Comparison of ENCODE assay signal across 19 cellular contexts in the genomic region with DNA sequence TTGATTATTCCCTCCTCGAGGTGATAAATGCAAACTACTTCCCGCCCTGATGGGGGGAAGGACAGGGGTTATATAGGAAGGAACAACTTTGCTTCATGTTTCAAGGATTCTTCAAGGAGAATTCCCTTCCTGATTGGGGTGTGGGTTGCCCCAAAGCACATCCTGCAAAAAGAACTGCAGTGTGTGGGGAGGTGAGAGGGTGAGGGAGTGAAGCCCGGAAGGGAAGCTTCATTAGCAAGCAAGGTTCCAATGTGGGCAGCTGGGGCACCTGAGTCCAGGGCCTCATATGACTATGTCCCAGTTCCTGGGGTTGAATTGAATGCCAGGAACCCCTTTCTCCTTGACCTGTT.
DNase-seq lines count a peak whose midpoint lies in the region; ATAC-seq, FAIRE-seq and TF ChIP-seq lines count a peak whose summit lies in the region.
"Had no signal": no experiment of that assay in that cellular context is flagged by ENCODE, and none has a peak within 500 bp of the region (broad histone marks: within the 10 kb centered on the region; RNA-seq: fewer than 3 reads in every experiment).

No MANE protein-coding gene starts in this region.

- H3K79me1 ChIP-seq in mesendoderm (ENCODE audit: low read length) = no peaks in the 10 kb centered on the region

- no peak overlapping the region for H4K5ac ChIP-seq in mesendoderm (ENCODE audit: low read length)

- H3K4ac ChIP-seq in mesendoderm (ENCODE audit: low read depth, low read length) = no peak overlapping the region

- peak overlapping the region; percentile 4 for H3K18ac ChIP-seq in mesendoderm (ENCODE audit: low read length)

- H3K9me3 ChIP-seq in A549 (no peaks in the 10 kb centered on the region), HUES6 (ENCODE audit: control insufficient read depth, insufficient read depth, low read depth, low read length) (no peaks in the 10 kb centered on the region)

- H3K36me3 Mint-ChIP-seq in brain = no peaks in the 10 kb centered on the region
- H3K36me3 Mint-ChIP-seq: activated CD8-positive, alpha-beta memory T cell treated with anti-CD3 and anti-CD28 coated beads, Interleukin-2, amount 10 ng/mL, durations not matched to agents 7 days and 5 days; IgD-negative memory B cell had no signal

- no peak for TF ChIP-seq EP300 in A549 (IDR thresholded peaks at IDR 0.05)

- H3K4me3 ChIP-seq in A549 (no peak overlapping the region), HUES6 (ENCODE audit: low read depth, low read length) (no peak overlapping the region; the same call in 1 of the 2 replicates), mesendoderm (ENCODE audit: low read length) (no peak overlapping the region)

- peaks cover 3% of the 10 kb centered on the region for H3K27me3 Mint-ChIP-seq in brain
- H3K27me3 Mint-ChIP-seq: activated CD8-positive, alpha-beta memory T cell treated with anti-CD3 and anti-CD28 coated beads, Interleukin-2, amount 10 ng/mL, durations not matched to agents 7 days and 5 days; CD4-positive, alpha-beta T cell had no signal

- no peak overlapping the region for H3K23ac ChIP-seq in mesendoderm (ENCODE audit: low read length)

- CTCF ChIA-PET in A549 (lab: Yijun Ruan, JAX) = interaction anchor here (0.6 to 1.5 kb wide), 4 partner anchors 12 to 959 kb away, joined by 3 to 5 read pairs (median 4); no protein-coding TSS in a partner anchor

- no peak overlapping the region for H4K8ac ChIP-seq in mesendoderm (ENCODE audit: low read depth, low read length)

- no peak for TF ChIP-seq POLR2A in A549 (IDR thresholded peaks at IDR 0.05; ENCODE audit: low read length)

- no peak for FAIRE-seq in A549 (lab: Jason Lieb, UNC)
- FAIRE-seq: A204.1 had no signal

- H3K4me2 ChIP-seq in A549 (peak overlapping the region; percentile 58), mesendoderm (ENCODE audit: low read length) (no peak overlapping the region)

- H3K36me3 ChIP-seq in HUES6 (ENCODE audit: control insufficient read depth, insufficient read depth, low read length) (no peaks in the 10 kb centered on the region), mesendoderm (ENCODE audit: control insufficient read depth, insufficient read depth, low read length) (no peaks in the 10 kb centered on the region)

- no peak overlapping the region for H2AK5ac ChIP-seq in mesendoderm (ENCODE audit: low read length)

- no peak overlapping the region for H2BK120ac ChIP-seq in mesendoderm (ENCODE audit: low read depth, low read length)

- DNase-seq in A549 (ENCODE audit: low read depth in 1 of 2, low spot score in 1 of 2) = no peak
- no peak for DNase-seq in mesendoderm
- DNase-seq in NCI-H1048 (lab: John Stamatoyannopoulos, UW) = no peak
- no peak for DNase-seq in DMS114 treated with DMSO at 0.1 percent for 48 hours (lab: John Stamatoyannopoulos, UW; ENCODE audit: unreplicated experiment)
- no peak for DNase-seq in NCI-H774 (lab: John Stamatoyannopoulos, UW)
- DNase-seq: activated CD4-positive, alpha-beta T cell treated with anti-CD3 and anti-CD28 coated beads for 1 hour; activated CD8-positive, alpha-beta memory T cell treated with anti-CD3 and anti-CD28 coated beads, Interleukin-2, amount 10 ng/mL, durations not matched to agents 7 days and 5 days; CD4-positive, alpha-beta T cell; foreskin melanocyte; left ventricle myocardium superior; NCI-H1930; stimulated activated naive CD4-positive, alpha-beta T cell treated with Interleukin-2 at 50 U/mL for 16 hours; T-helper 9 cell had no signal

- H3K79me2 ChIP-seq in mesendoderm (ENCODE audit: control insufficient read depth, insufficient read depth, low read length) = no peaks in the 10 kb centered on the region

- ATAC-seq in A549 (peak; percentile 15 to 35; a peak in 3 of 6 replicates), GM18498 (IDR thresholded peaks at IDR 0.05; ENCODE audit: unreplicated experiment) (no peak)
- ATAC-seq: activated CD8-positive, alpha-beta memory T cell treated with anti-CD3 and anti-CD28 coated beads, Interleukin-2, amount 10 ng/mL, durations not matched to agents 7 days and 5 days; left ventricle myocardium superior had no signal

- H3K4me1 Mint-ChIP-seq in brain = peaks cover 37% of the 10 kb centered on the region
- H3K4me1 Mint-ChIP-seq: activated CD8-positive, alpha-beta memory T cell treated with anti-CD3 and anti-CD28 coated beads, Interleukin-2, amount 10 ng/mL, durations not matched to agents 7 days and 5 days had no signal

- TF ChIP-seq CTCF in A549 (IDR thresholded peaks at IDR 0.05) = no peak
- TF ChIP-seq CTCF in brain (conservative IDR thresholded peaks at IDR 0.05) = no peak

- H3K4me3 Mint-ChIP-seq in brain = no peak overlapping the region
- H3K4me3 Mint-ChIP-seq: activated CD8-positive, alpha-beta memory T cell treated with anti-CD3 and anti-CD28 coated beads, Interleukin-2, amount 10 ng/mL, durations not matched to agents 7 days and 5 days; CD4-positive, alpha-beta T cell; IgD-negative memory B cell had no signal

- H3K27ac ChIP-seq in A549 (peak overlapping the region; percentile 74 to 93), HUES6 (ENCODE audit: low read depth, low read length) (peak overlapping the region; percentile 52; the same call in 1 of the 2 replicates), mesendoderm (ENCODE audit: low read depth, low read length) (peak overlapping the region; percentile 22)

- H2BK5ac ChIP-seq in mesendoderm (ENCODE audit: low read length) = no peak overlapping the region

- WGBS in A549 (ENCODE audit: missing lambda C conversion rate) = 38% methylated on average over 3 of the region's 3 CpGs
- WGBS in mesendoderm (ENCODE audit: extremely low coverage, insufficient coverage, low lambda C conversion rate) = no CpG with 5 or more reads among the region's 3 CpGs

- POLR2A ChIA-PET in A549 (lab: Yijun Ruan, JAX) = interaction anchor here (1.0 kb wide), 1 partner anchor 9 kb away, joined by 3 read pairs; no protein-coding TSS in a partner anchor

- H3K27me3 ChIP-seq in HUES6 (ENCODE audit: control insufficient read depth, insufficient read depth, low read length) = peaks cover 9% of the 10 kb centered on the region; the same call in 1 of the 2 replicates
- no peaks in the 10 kb centered on the region for H3K27me3 ChIP-seq in mesendoderm (ENCODE audit: insufficient read depth, low read length, poor library complexity)

- no peak overlapping the region for H2BK15ac ChIP-seq in mesendoderm (replicated peaks; ENCODE audit: low read depth)

- peak overlapping the region; percentile 47 for H3K56ac ChIP-seq in mesendoderm (ENCODE audit: low read length)

- peaks cover 40% of the 10 kb centered on the region for H3K4me1 ChIP-seq in A549
- peaks cover 40% of the 10 kb centered on the region for H3K4me1 ChIP-seq in HUES6 (ENCODE audit: control insufficient read depth, insufficient read depth, low read length)
- peaks cover 12% of the 10 kb centered on the region for H3K4me1 ChIP-seq in mesendoderm (ENCODE audit: control insufficient read depth, low read depth, low read length)

- H3K27ac Mint-ChIP-seq in brain = peak overlapping the region in 3 of 5 experiments; percentile 13 to 85 (median 19)
- H3K27ac Mint-ChIP-seq: activated CD8-positive, alpha-beta memory T cell treated with anti-CD3 and anti-CD28 coated beads, Interleukin-2, amount 10 ng/mL, durations not matched to agents 7 days and 5 days; CD4-positive, alpha-beta T cell; IgD-negative memory B cell; progenitor cell of endocrine pancreas had no signal

- H3K9me3 Mint-ChIP-seq in brain = peaks cover 0 to 7% (median 2%) of the 10 kb centered on the region in 5 experiments
- H3K9me3 Mint-ChIP-seq: CD4-positive, alpha-beta T cell had no signal

- peak overlapping the region; percentile 46 for H3K9ac ChIP-seq in HUES6 (ENCODE audit: low read length)
- H3K9ac ChIP-seq in mesendoderm (ENCODE audit: low read length) = no peak overlapping the region

- TF ChIP-seq RAD21 in A549 (conservative IDR thresholded peaks at IDR 0.05 in 1 of 2, IDR thresholded peaks at IDR 0.05 in 1 of 2) = no peak

TF ChIP-seq in A549, 52 proteins besides CTCF, POLR2A, EP300 and RAD21:
- TF ChIP-seq, protein P1, sequence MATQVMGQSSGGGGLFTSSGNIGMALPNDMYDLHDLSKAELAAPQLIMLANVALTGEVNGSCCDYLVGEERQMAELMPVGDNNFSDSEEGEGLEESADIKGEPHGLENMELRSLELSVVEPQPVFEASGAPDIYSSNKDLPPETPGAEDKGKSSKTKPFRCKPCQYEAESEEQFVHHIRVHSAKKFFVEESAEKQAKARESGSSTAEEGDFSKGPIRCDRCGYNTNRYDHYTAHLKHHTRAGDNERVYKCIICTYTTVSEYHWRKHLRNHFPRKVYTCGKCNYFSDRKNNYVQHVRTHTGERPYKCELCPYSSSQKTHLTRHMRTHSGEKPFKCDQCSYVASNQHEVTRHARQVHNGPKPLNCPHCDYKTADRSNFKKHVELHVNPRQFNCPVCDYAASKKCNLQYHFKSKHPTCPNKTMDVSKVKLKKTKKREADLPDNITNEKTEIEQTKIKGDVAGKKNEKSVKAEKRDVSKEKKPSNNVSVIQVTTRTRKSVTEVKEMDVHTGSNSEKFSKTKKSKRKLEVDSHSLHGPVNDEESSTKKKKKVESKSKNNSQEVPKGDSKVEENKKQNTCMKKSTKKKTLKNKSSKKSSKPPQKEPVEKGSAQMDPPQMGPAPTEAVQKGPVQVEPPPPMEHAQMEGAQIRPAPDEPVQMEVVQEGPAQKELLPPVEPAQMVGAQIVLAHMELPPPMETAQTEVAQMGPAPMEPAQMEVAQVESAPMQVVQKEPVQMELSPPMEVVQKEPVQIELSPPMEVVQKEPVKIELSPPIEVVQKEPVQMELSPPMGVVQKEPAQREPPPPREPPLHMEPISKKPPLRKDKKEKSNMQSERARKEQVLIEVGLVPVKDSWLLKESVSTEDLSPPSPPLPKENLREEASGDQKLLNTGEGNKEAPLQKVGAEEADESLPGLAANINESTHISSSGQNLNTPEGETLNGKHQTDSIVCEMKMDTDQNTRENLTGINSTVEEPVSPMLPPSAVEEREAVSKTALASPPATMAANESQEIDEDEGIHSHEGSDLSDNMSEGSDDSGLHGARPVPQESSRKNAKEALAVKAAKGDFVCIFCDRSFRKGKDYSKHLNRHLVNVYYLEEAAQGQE (IDR thresholded peaks at IDR 0.05) = no peak
- TF ChIP-seq, protein P2, sequence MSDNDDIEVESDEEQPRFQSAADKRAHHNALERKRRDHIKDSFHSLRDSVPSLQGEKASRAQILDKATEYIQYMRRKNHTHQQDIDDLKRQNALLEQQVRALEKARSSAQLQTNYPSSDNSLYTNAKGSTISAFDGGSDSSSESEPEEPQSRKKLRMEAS (IDR thresholded peaks at IDR 0.05) = no peak

Comparison
In these comparisons a context has a peak if more than half of its experiments do, and no peak if none do; other contexts are left out.
1. H3K27ac ChIP-seq: peak in every context shown above with its lines; median percentile 84 in A549; 52 in HUES6; 22 in mesendoderm.